ENCODE assay signal across 8 cellular contexts in genomic region chr5:72319435-72320021, GRCh38. TPM values are rescaled to one million over a fixed set of nuclear protein-coding genes. Genes with fewer than 3 reads are reported as not detected.
A peak's percentile ranks its signal among the peaks of the same experiment; 100 is the strongest.
DNase-seq lines count a peak whose midpoint lies in the region; ATAC-seq and TF ChIP-seq lines count a peak whose summit lies in the region.
"Not testable (repeated sequence)": the region's sequence is repeated elsewhere in the genome, so short reads cannot be mapped to it uniquely, and the experiment has no call there.

No MANE protein-coding gene starts in this region.

- H3K4me3 Mint-ChIP-seq in IgD-negative memory B cell (peak overlapping the region; percentile 97 to 100 (median 99)), glutamatergic neuron (ENCODE audit: unreplicated experiment) (peak overlapping the region; percentile 99), naive B cell (peak overlapping the region; percentile 97 to 99 (median 98))

- CTCF ChIA-PET in BJ (lab: Yijun Ruan, JAX), result interaction anchor here (1.4 to 2.2 kb wide), 4 partner anchors 9 to 537 kb away, joined by 3 to 9 read pairs (median 6); no protein-coding TSS in a partner anchor

- H3K9me3 Mint-ChIP-seq in IgD-negative memory B cell; glutamatergic neuron (ENCODE audit: unreplicated experiment); naive B cell: not testable (repeated sequence)

- POLR2A ChIA-PET in BJ (lab: Charles Lee), result interaction anchor here (0.6 kb wide), 1 partner anchor 775 kb away, joined by 3 read pairs; no protein-coding TSS in a partner anchor

- H3K27me3 Mint-ChIP-seq in IgD-negative memory B cell; glutamatergic neuron (ENCODE audit: unreplicated experiment); naive B cell: not testable (repeated sequence)

- peak overlapping the region; percentile 69 for H3K27ac ChIP-seq in VCaP

- not testable (repeated sequence) for H3K36me3 Mint-ChIP-seq in IgD-negative memory B cell; glutamatergic neuron (ENCODE audit: unreplicated experiment)
- peaks cover 12 to 17% of the 10 kb centered on the region in 2 donors for H3K36me3 Mint-ChIP-seq in naive B cell

- not testable (repeated sequence) for TF ChIP-seq CTCF in BJ (IDR thresholded peaks at IDR 0.05; ENCODE audit: insufficient read depth, low read depth, low read length); VCaP (conservative IDR thresholded peaks at IDR 0.05); astrocyte of the spinal cord (IDR thresholded peaks at IDR 0.05; ENCODE audit: low read depth, low read length); glutamatergic neuron (IDR thresholded peaks at IDR 0.05; ENCODE audit: partially characterized antibody, unreplicated experiment)

- ATAC-seq in GM21528 (IDR thresholded peaks at IDR 0.05; ENCODE audit: low FRiP score, unreplicated experiment) (peak; percentile 16), naive B cell (ENCODE audit: low read depth in 2 of 2) (peak; percentile 4 to 6)

- H3K27ac Mint-ChIP-seq in IgD-negative memory B cell (peak overlapping the region; percentile 94 to 98 (median 94)), glutamatergic neuron (ENCODE audit: unreplicated experiment) (peak overlapping the region; percentile 92), naive B cell (peak overlapping the region; percentile 81 to 99 (median 94))

- H3K4me3 ChIP-seq in BJ (ENCODE audit: low read depth, low read length) (peak overlapping the region; percentile 93), astrocyte of the spinal cord (ENCODE audit: low read depth, low read length) (peak overlapping the region; percentile 92)

- DNase-seq in BJ (ENCODE audit: low read depth); astrocyte of the spinal cord (ENCODE audit: low read depth, low spot score); naive B cell: not testable (repeated sequence)
- peak; percentile 41 for DNase-seq in glutamatergic neuron
- peak; percentile 38 for DNase-seq in stimulated activated CD4-positive, alpha-beta T cell treated with anti-CD3 and anti-CD28 coated beads, Interleukin-4, amount 100 ng/mL, for 1 hour

- H3K4me1 Mint-ChIP-seq in IgD-negative memory B cell (peaks cover 25 to 37% (median 28%) of the 10 kb centered on the region in 3 donors), naive B cell (peaks cover 17 to 35% (median 27%) of the 10 kb centered on the region in 3 donors)
- not testable (repeated sequence) for H3K4me1 Mint-ChIP-seq in glutamatergic neuron (ENCODE audit: low read depth, unreplicated experiment)

- in situ Hi-C loops in astrocyte of the spinal cord (cut with HindIII; ENCODE audit: low sequenced_read_pairs), result not testable (repeated sequence)

- H3K36me3 ChIP-seq in BJ (ENCODE audit: control insufficient read depth, insufficient read depth, low read length), result not testable (repeated sequence)

- not testable (repeated sequence) for H3K27me3 ChIP-seq in BJ (ENCODE audit: control insufficient read depth, insufficient read depth, low read length)

RNA-seq across cellular contexts. Expression of gene MRPS27, which starts 0.5 kb away (rescaled TPM):
- polyA plus RNA-seq in BJ (2011; rRNA removed) (52.6 and 58.8 TPM in 2 replicates), IgD-negative memory B cell (35.5 TPM), naive B cell (ENCODE audit: low read depth in 6 of 6) (10 to 100 TPM; 35.4 to 45.2 (median 40.3) TPM)
- 57.0 and 104 TPM in 2 replicates for polyA minus RNA-seq in BJ (2011; rRNA and poly(A)+ RNA removed)
- total RNA-seq in glutamatergic neuron (ENCODE audit: unreplicated experiment), result 30.1 TPM

RNA-seq across cellular contexts. Expression of gene PTCD2, which starts 0.6 kb away (rescaled TPM):
- 7.7 and 11.4 TPM in 2 replicates for polyA plus RNA-seq in BJ (2011; rRNA removed)
- polyA minus RNA-seq in BJ (2011; rRNA and poly(A)+ RNA removed), result 6.2 and 6.3 TPM in 2 replicates
- polyA plus RNA-seq in IgD-negative memory B cell, result 2.4 TPM
- total RNA-seq in glutamatergic neuron (ENCODE audit: unreplicated experiment), result 6.7 TPM
- polyA plus RNA-seq in naive B cell (ENCODE audit: low read depth in 6 of 6), result 1 to 10 TPM in 5 of 6 donors, under 1 TPM in 1; 0.11 to 5.8 (median 4.6) TPM
